ENCODE assay signal across 1 cellular context in genomic region chr1:20194770-20195463, GRCh38.
TF ChIP-seq lines count a peak whose summit lies in the region.

No MANE protein-coding gene starts in this region.

TF ChIP-seq in HEK293, 187 proteins besides CTCF, POLR2A, EP300 and RAD21 (continued from another document):
- TF ChIP-seq, protein P1, sequence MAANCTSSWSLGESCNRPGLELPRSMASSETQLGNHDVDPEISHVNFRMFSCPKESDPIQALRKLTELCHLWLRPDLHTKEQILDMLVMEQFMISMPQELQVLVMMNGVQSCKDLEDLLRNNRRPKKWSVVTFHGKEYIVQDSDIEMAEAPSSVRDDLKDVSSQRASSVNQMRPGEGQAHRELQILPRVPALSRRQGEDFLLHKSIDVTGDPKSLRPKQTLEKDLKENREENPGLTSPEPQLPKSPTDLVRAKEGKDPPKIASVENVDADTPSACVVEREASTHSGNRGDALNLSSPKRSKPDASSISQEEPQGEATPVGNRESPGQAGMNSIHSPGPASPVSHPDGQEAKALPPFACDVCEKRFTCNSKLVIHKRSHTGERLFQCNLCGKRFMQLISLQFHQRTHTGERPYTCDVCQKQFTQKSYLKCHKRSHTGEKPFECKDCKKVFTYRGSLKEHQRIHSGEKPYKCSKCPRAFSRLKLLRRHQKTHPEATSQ (tag by site-specific recombination; IDR thresholded peaks at IDR 0.05), result no peak
